Comparison of ENCODE assay signal across 27 cellular contexts in genomic region chr4:8840006-8840793, GRCh38. TPM values are rescaled to one million over a fixed set of nuclear protein-coding genes. Genes with fewer than 3 reads are reported as not detected.
A peak's percentile ranks its signal among the peaks of the same experiment; 100 is the strongest.
DNase-seq lines count a peak whose midpoint lies in the region; ATAC-seq, FAIRE-seq and TF ChIP-seq lines count a peak whose summit lies in the region.
"Had no signal": no experiment of that assay in that cellular context is flagged by ENCODE, and none has a peak within 500 bp of the region (broad histone marks: within the 10 kb centered on the region; RNA-seq: fewer than 3 reads in every experiment).

No MANE protein-coding gene starts in this region.

- no peaks in the 10 kb centered on the region for H4K20me1 ChIP-seq in HepG2 (ENCODE audit: insufficient read depth, low read length)
- H4K20me1 ChIP-seq: BLaER1 had no signal

- TF ChIP-seq CTCF in WTC11 (IDR thresholded peaks at IDR 0.05), result no peak
- TF ChIP-seq CTCF in HepG2 (CRISPR knock-in tag; IDR thresholded peaks at IDR 0.05), result no peak
- TF ChIP-seq CTCF in suprapubic skin (IDR thresholded peaks at IDR 0.05), result no peak
- TF ChIP-seq CTCF in prostate gland (IDR thresholded peaks at IDR 0.05), result no peak
- TF ChIP-seq CTCF in natural killer cell (IDR thresholded peaks at IDR 0.05), result no peak

- no peak overlapping the region for H2AFZ ChIP-seq in HepG2 (ENCODE audit: low read length)
- H2AFZ ChIP-seq: PC-9 had no signal

- H3K27me3 ChIP-seq in HepG2 (ENCODE audit: control insufficient read depth in 1 of 2, insufficient read depth in 2 of 2, low read length in 2 of 2) (peaks cover 5 to 36% of the 10 kb centered on the region in 2 experiments; a peak in 3 of 5 replicates), suprapubic skin (peaks cover 28% of the 10 kb centered on the region), prostate gland (replicated peaks; ENCODE audit: insufficient read depth) (no peaks in the 10 kb centered on the region)
- H3K27me3 ChIP-seq: BLaER1, right atrium auricular region had no signal

- H3K36me3 ChIP-seq in HepG2 (replicated peaks in 1 of 2; ENCODE audit: control insufficient read depth in 1 of 2, insufficient read depth in 2 of 2, low read length in 2 of 2) (no peaks in the 10 kb centered on the region), suprapubic skin (no peaks in the 10 kb centered on the region), prostate gland (no peaks in the 10 kb centered on the region)
- H3K36me3 ChIP-seq: BLaER1, neutrophil, right atrium auricular region had no signal

- H3K9ac ChIP-seq in HepG2 (ENCODE audit: insufficient read depth, low read depth, low read length), result no peak overlapping the region
- H3K9ac ChIP-seq: BLaER1 had no signal

- TF ChIP-seq EP300 in HepG2 (IDR thresholded peaks at IDR 0.05; ENCODE audit: low read depth in 2 of 2, low read length in 2 of 2) (no peak), HepG2 (CRISPR knock-in tag; IDR thresholded peaks at IDR 0.05; ENCODE audit: borderline replicate concordance) (no peak), suprapubic skin (IDR thresholded peaks at IDR 0.05) (no peak)

- H3K4me3 ChIP-seq in HepG2 (replicated peaks in 1 of 3; ENCODE audit: insufficient read depth in 1 of 3, low read depth in 2 of 3, low read length in 3 of 3) (no peak overlapping the region), suprapubic skin (no peak overlapping the region), prostate gland (no peak overlapping the region)
- H3K4me3 ChIP-seq: BLaER1, PC-9, right atrium auricular region had no signal

- ATAC-seq in WTC11, result peak; percentile 78
- ATAC-seq in HepG2, result peak; percentile 43; the same call in 1 of the 3 replicates
- ATAC-seq in natural killer cell, result no peak
- ATAC-seq: activated CD4-positive, CD25-positive, alpha-beta regulatory T cell treated with anti-CD3 and anti-CD28 coated beads, Interleukin-2, amount 50 U/mL, for 24 hours; left lobe of liver; stimulated activated naive B cell treated with anti-CD40 and anti-IgM and Interleukin-4, amounts not matched to agents 10 μg/mL and 1 μg/mL and 100 μg/mL, for 72 hours had no signal

- DNase-seq in activated CD4-positive, CD25-positive, alpha-beta regulatory T cell treated with anti-CD3 and anti-CD28 coated beads, Interleukin-2, amount 50 U/mL, for 72 hours, result peak; percentile 15
- DNase-seq in activated CD4-positive, CD25-positive, alpha-beta regulatory T cell (lab: John Stamatoyannopoulos, UW), result no peak
- DNase-seq in WTC11 (ENCODE audit: low spot score) (no peak), HepG2 (ENCODE audit: low spot score) (no peak), suprapubic skin (ENCODE audit: low spot score in 2 of 2) (peak; percentile 38 to 74), prostate gland (ENCODE audit: low spot score) (no peak), natural killer cell (no peak)
- DNase-seq in stimulated activated CD4-positive, alpha-beta T cell treated with anti-CD3 and anti-CD28 coated beads, Interleukin-4, amount 100 ng/mL, for 24 hours, result no peak
- DNase-seq: 8988T; activated gamma-delta T cell; amygdala; central memory CD4-positive, alpha-beta T cell; effector CD8-positive, alpha-beta T cell; NCI-H146; NCI-H82; PC-9; stimulated activated naive B cell treated with anti-CD40 and anti-IgM and Interleukin-4, amounts not matched to agents 10 μg/mL and 1 μg/mL and 100 μg/mL, for 72 hours had no signal

- no peaks in the 10 kb centered on the region for H3K36me3 Mint-ChIP-seq in WTC11
- no peaks in the 10 kb centered on the region for H3K36me3 Mint-ChIP-seq in natural killer cell
- H3K36me3 Mint-ChIP-seq: stimulated activated naive B cell treated with anti-CD40 and anti-IgM and Interleukin-4, amounts not matched to agents 10 μg/mL and 1 μg/mL and 100 μg/mL, for 72 hours had no signal

- H3K79me2 ChIP-seq in HepG2 (ENCODE audit: insufficient read depth, low read length), result no peaks in the 10 kb centered on the region

- no peak for TF ChIP-seq POLR2A in HepG2 (IDR thresholded peaks at IDR 0.05; ENCODE audit: insufficient read depth in 1 of 2, low read depth in 2 of 2, low read length in 2 of 2)
- no peak for TF ChIP-seq POLR2A in suprapubic skin (IDR thresholded peaks at IDR 0.05)
- no peak for TF ChIP-seq POLR2A in prostate gland (IDR thresholded peaks at IDR 0.05)

- 0% methylated on average over 7 of the region's 10 CpGs for WGBS in HepG2 (ENCODE audit: low lambda C conversion rate)
- WGBS in suprapubic skin, result 48% methylated on average over 8 of the region's 10 CpGs
- 70% methylated on average over 10 of the region's 10 CpGs for WGBS in prostate gland

- H3K9me3 Mint-ChIP-seq in WTC11 (no peaks in the 10 kb centered on the region), natural killer cell (no peaks in the 10 kb centered on the region)

- H3K27ac ChIP-seq in HepG2 (ENCODE audit: extremely low read length, insufficient read depth, low read length), result no peak overlapping the region
- H3K27ac ChIP-seq in suprapubic skin, result no peak overlapping the region
- H3K27ac ChIP-seq in prostate gland, result no peak overlapping the region
- H3K27ac ChIP-seq: BLaER1, neutrophil, PC-9, right atrium auricular region had no signal

- intact Hi-C loops in HepG2 (cut with micrococcal nuclease; ENCODE audit: unreplicated experiment), result no loop called here
- intact Hi-C loops in prostate gland (cut with DNase I), result no loop called here
- intact Hi-C loops in natural killer cell (cut with micrococcal nuclease), result no loop called here

- POLR2A ChIA-PET in WTC11 (lab: Charles Lee), result no interaction called here
- POLR2A ChIA-PET in HepG2 (lab: Yijun Ruan, JAX), result no interaction called here

- no TSS peak for BruUV-seq in HepG2 (replicated peaks; lab: Mats Ljungman, UMichigan)

- H3K27me3 Mint-ChIP-seq in WTC11 (ENCODE audit: low read depth) (peaks cover under 1% of the 10 kb centered on the region; the same call in 1 of the 2 replicates), natural killer cell (ENCODE audit: low read depth in 2 of 2) (peaks cover 0 to 12% of the 10 kb centered on the region in 2 donors)

- H3K27ac Mint-ChIP-seq in WTC11 (no peak overlapping the region), natural killer cell (no peak overlapping the region)
- H3K27ac Mint-ChIP-seq: stimulated activated naive B cell treated with anti-CD40 and anti-IgM and Interleukin-4, amounts not matched to agents 10 μg/mL and 1 μg/mL and 100 μg/mL, for 72 hours had no signal

- H3K4me1 Mint-ChIP-seq in WTC11 (peaks cover 11% of the 10 kb centered on the region), natural killer cell (no peaks in the 10 kb centered on the region)
- H3K4me1 Mint-ChIP-seq: stimulated activated naive B cell treated with anti-CD40 and anti-IgM and Interleukin-4, amounts not matched to agents 10 μg/mL and 1 μg/mL and 100 μg/mL, for 72 hours had no signal

- H3K4me1 ChIP-seq in HepG2 (ENCODE audit: insufficient read depth, low read length), result no peaks in the 10 kb centered on the region
- H3K4me1 ChIP-seq in suprapubic skin, result no peaks in the 10 kb centered on the region
- no peaks in the 10 kb centered on the region for H3K4me1 ChIP-seq in prostate gland (replicated peaks)
- H3K4me1 ChIP-seq: right atrium auricular region had no signal

- no peak overlapping the region for H3K4me3 Mint-ChIP-seq in WTC11
- no peak overlapping the region for H3K4me3 Mint-ChIP-seq in natural killer cell
- H3K4me3 Mint-ChIP-seq: stimulated activated naive B cell treated with anti-CD40 and anti-IgM and Interleukin-4, amounts not matched to agents 10 μg/mL and 1 μg/mL and 100 μg/mL, for 72 hours had no signal

- no peak overlapping the region for H3K4me2 ChIP-seq in HepG2 (ENCODE audit: low read depth, low read length)
- H3K4me2 ChIP-seq: BLaER1, PC-9 had no signal

- in situ Hi-C loops in HepG2 (cut with HindIII; ENCODE audit: extremely low pct_ligation_motif_present, low pct_unique_long_range_greater_than_20kb), result no loop called here

- no peak for FAIRE-seq in HepG2 (lab: Jason Lieb, UNC)
- FAIRE-seq: D721Med, H54 had no signal

- H3K9me3 ChIP-seq in HepG2 (ENCODE audit: low read length) (no peaks in the 10 kb centered on the region; the same call in 1 of the 2 replicates), suprapubic skin (no peaks in the 10 kb centered on the region), prostate gland (no peaks in the 10 kb centered on the region)
- H3K9me3 ChIP-seq: neutrophil had no signal

- CTCF ChIA-PET in WTC11 (lab: Charles Lee), result interaction anchor here (1.0 to 2.6 kb wide), 5 partner anchors 13 to 152 kb away, joined by 3 to 10 read pairs (median 7); no protein-coding TSS in a partner anchor
- CTCF ChIA-PET in HepG2 (lab: Yijun Ruan, JAX; ENCODE audit: low intra/inter-chr PET ratio, low total read pairs), result no interaction called here

- TF ChIP-seq RAD21 in HepG2 (CRISPR knock-in tag; IDR thresholded peaks at IDR 0.05), result no peak

TF ChIP-seq in WTC11, 78 proteins besides CTCF, POLR2A, EP300 and RAD21 (continues in another document):
- TF ChIP-seq CREB1 (CRISPR knock-in tag; IDR thresholded peaks at IDR 0.05), result no peak

TF ChIP-seq in HepG2, 621 proteins besides CTCF, POLR2A, EP300 and RAD21 (continues in another document):
- no peak for TF ChIP-seq ZNF878 (CRISPR knock-in tag; IDR thresholded peaks at IDR 0.05)
- TF ChIP-seq ZNF354B (CRISPR knock-in tag; IDR thresholded peaks at IDR 0.05), result no peak
- TF ChIP-seq NFE2 (CRISPR knock-in tag; IDR thresholded peaks at IDR 0.05), result no peak

RNA-seq across cellular contexts. Expression of gene HMX1, which starts 31.4 kb away (rescaled TPM):
- total RNA-seq in WTC11 (2021) (6.9 to 10.0 TPM (median 7.8 TPM) in 3 replicates), HepG2 (2016; rRNA removed; fragmentation: Illumina TruSeq; extraction: Trizol) (not detected in 2 replicates), suprapubic skin (not detected), prostate gland (1 to 10 TPM in 1 of 2 donors, not detected in 1; 5.3 TPM), natural killer cell (not detected)
- total RNA-seq in HepG2 (2016; cell fraction: cytosol; rRNA removed; fragmentation: Illumina TruSeq; extraction: Trizol; ENCODE audit: low read depth), result not detected in 2 replicates
- total RNA-seq in HepG2 (2016; cell fraction: insoluble cytoplasmic fraction; rRNA removed; fragmentation: Illumina TruSeq; extraction: Trizol), result not detected in 2 replicates
- total RNA-seq in HepG2 (2016; cell fraction: membrane; rRNA removed; fragmentation: Illumina TruSeq; extraction: Trizol), result not detected in 2 replicates
- total RNA-seq in HepG2 (2016; cell fraction: nucleus; rRNA removed; fragmentation: Illumina TruSeq; extraction: Trizol), result not detected in 2 replicates
- not detected in 2 replicates for polyA plus RNA-seq in HepG2 (2011; rRNA removed)
- not detected in 2 replicates for polyA plus RNA-seq in HepG2 (2011; cell fraction: cytosol; rRNA removed)
- not detected in 2 replicates for polyA plus RNA-seq in HepG2 (2011; cell fraction: nucleus; rRNA removed)
- polyA plus RNA-seq in HepG2 (2012), result not detected in 2 replicates
- not detected in 2 replicates for polyA plus RNA-seq in HepG2 (2016; cell fraction: cytosol; fragmentation: Illumina TruSeq; extraction: Trizol; ENCODE audit: low read depth)
- polyA plus RNA-seq in HepG2 (2016; cell fraction: insoluble cytoplasmic fraction; fragmentation: Illumina TruSeq; extraction: Trizol; ENCODE audit: low read depth), result not detected in 2 replicates
- polyA plus RNA-seq in HepG2 (2016; cell fraction: membrane; fragmentation: Illumina TruSeq; extraction: Trizol; ENCODE audit: low read depth), result not detected in 2 replicates
- polyA plus RNA-seq in HepG2 (2016; cell fraction: nucleus; fragmentation: Illumina TruSeq; extraction: Trizol; ENCODE audit: insufficient read depth, low read depth), result not detected in 2 replicates
- not detected in 2 replicates for polyA minus RNA-seq in HepG2 (2011; rRNA and poly(A)+ RNA removed; ENCODE audit: low replicate concordance)
- polyA minus RNA-seq in HepG2 (2011; cell fraction: cytosol; rRNA and poly(A)+ RNA removed), result not detected in 2 replicates
- polyA minus RNA-seq in HepG2 (2011; cell fraction: nucleus; rRNA and poly(A)+ RNA removed), result not detected in 2 replicates
- total RNA-seq: glomerular endothelial cell; left lobe of liver; mucosa of gallbladder; PC-9; right atrium auricular region; T-helper 2 cell treated with Interferon-gamma antibody and Interleukin-4, amounts not matched to agents 100 ng/mL and 5 ng/mL, for 36 hours had no signal

Comparison
In these comparisons a context has a peak if more than half of its experiments do, and no peak if none do; other contexts are left out.
1. DNase-seq: peak in activated CD4-positive, CD25-positive, alpha-beta regulatory T cell treated with anti-CD3 and anti-CD28 coated beads, Interleukin-2, amount 50 U/mL, for 72 hours (single experiment) and suprapubic skin (2 of 2); none in activated CD4-positive, CD25-positive, alpha-beta regulatory T cell (0 of 4), WTC11 (single experiment), HepG2 (single experiment), prostate gland (single experiment), natural killer cell (single experiment) and stimulated activated CD4-positive, alpha-beta T cell treated with anti-CD3 and anti-CD28 coated beads, Interleukin-4, amount 100 ng/mL, for 24 hours (single experiment).
2. ATAC-seq: peak in WTC11 (single experiment) and HepG2 (single experiment); none in natural killer cell (0 of 3).